Comparison of ENCODE assay signal across 21 cellular contexts in the genomic region with DNA sequence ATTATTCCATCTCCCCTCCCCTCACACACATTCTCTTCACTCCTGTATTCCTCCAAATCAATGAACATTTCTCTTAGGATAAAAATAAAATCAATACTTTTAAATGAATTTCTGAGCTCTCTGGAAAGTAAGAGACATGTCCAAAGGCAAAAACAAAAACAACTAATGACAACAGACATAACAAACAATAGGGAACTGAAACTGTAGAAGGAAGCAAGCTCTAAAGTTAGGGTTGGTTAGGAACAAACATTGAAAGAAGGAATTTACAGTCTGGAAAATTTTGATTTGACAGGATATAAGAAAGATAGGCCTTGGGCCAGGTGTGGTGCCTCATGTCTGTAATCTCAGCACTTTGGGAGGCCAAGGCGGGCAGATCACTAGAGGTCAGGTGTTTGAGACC. TPM values are rescaled to one million over a fixed set of nuclear protein-coding genes. Genes with fewer than 3 reads are reported as not detected.
"Had no signal": no experiment of that assay in that cellular context is flagged by ENCODE, and none has a peak within 500 bp of the region (broad histone marks: within the 10 kb centered on the region; RNA-seq: fewer than 3 reads in every experiment).

No MANE protein-coding gene starts in this region.

- H3K36me3 ChIP-seq: esophagus squamous epithelium, gastroesophageal sphincter, neutrophil, right lobe of liver, tibial artery, upper lobe of right lung, vagina had no signal

- ATAC-seq: gastroesophageal sphincter; left lobe of liver; mucosa of descending colon; naive thymus-derived CD8-positive, alpha-beta T cell; psoas muscle; right lobe of liver; stimulated activated memory B cell treated with anti-CD40 and anti-IgM and Interleukin-4, amounts not matched to agents 10 μg/mL and 1 μg/mL and 100 μg/mL, for 72 hours; upper lobe of right lung had no signal

- H3K4me1 Mint-ChIP-seq: naive thymus-derived CD8-positive, alpha-beta T cell had no signal

- DNase-seq: effector memory CD4-positive, alpha-beta T cell; esophagus squamous epithelium; foreskin fibroblast; glutamatergic neuron; islet precursor cell; mammary epithelial cell; mucosa of descending colon; naive thymus-derived CD8-positive, alpha-beta T cell; psoas muscle; retina; right lobe of liver; stimulated activated CD4-positive, alpha-beta T cell treated with anti-CD3 and anti-CD28 coated beads, Interleukin-4, amount 100 ng/mL, for 24 hours; tibial artery; upper lobe of right lung had no signal

- H3K36me3 Mint-ChIP-seq: naive thymus-derived CD8-positive, alpha-beta T cell; stimulated activated memory B cell treated with anti-CD40 and anti-IgM and Interleukin-4, amounts not matched to agents 10 μg/mL and 1 μg/mL and 100 μg/mL, for 72 hours had no signal

- H3K4me3 ChIP-seq: esophagus squamous epithelium, gastroesophageal sphincter, mucosa of descending colon, psoas muscle, right lobe of liver, tibial artery, upper lobe of right lung, vagina had no signal

- H3K4me1 ChIP-seq: esophagus squamous epithelium, gastroesophageal sphincter, psoas muscle, right lobe of liver, tibial artery, upper lobe of right lung, vagina had no signal

- H3K27ac ChIP-seq: epithelial cell of prostate, esophagus squamous epithelium, gastroesophageal sphincter, neutrophil, psoas muscle, right lobe of liver, tibial artery, upper lobe of right lung, vagina had no signal

- H3K27ac Mint-ChIP-seq: naive thymus-derived CD8-positive, alpha-beta T cell; stimulated activated memory B cell treated with anti-CD40 and anti-IgM and Interleukin-4, amounts not matched to agents 10 μg/mL and 1 μg/mL and 100 μg/mL, for 72 hours; stimulated activated naive CD8-positive, alpha-beta T cell treated with anti-CD3 and anti-CD28 coated beads, Interleukin-15, Interleukin-2, amounts not matched to agents 100 ng/mL and 50 ng/mL, for 24 hours had no signal

- H3K4me3 Mint-ChIP-seq: naive thymus-derived CD8-positive, alpha-beta T cell; stimulated activated naive CD8-positive, alpha-beta T cell treated with anti-CD3 and anti-CD28 coated beads, Interleukin-15, Interleukin-2, amounts not matched to agents 100 ng/mL and 50 ng/mL, for 24 hours had no signal

- H3K27me3 ChIP-seq: esophagus squamous epithelium, neutrophil, right lobe of liver, tibial artery, upper lobe of right lung, vagina had no signal

- H3K9me3 ChIP-seq: esophagus squamous epithelium, gastroesophageal sphincter, mucosa of descending colon, neutrophil, psoas muscle, right lobe of liver, tibial artery, upper lobe of right lung, vagina had no signal

- H3K9me3 Mint-ChIP-seq: stimulated activated naive CD8-positive, alpha-beta T cell treated with anti-CD3 and anti-CD28 coated beads, Interleukin-15, Interleukin-2, amounts not matched to agents 100 ng/mL and 50 ng/mL, for 24 hours had no signal

RNA-seq across cellular contexts. Expression of gene MYCT1, which starts 17.5 kb away (rescaled TPM):
- total RNA-seq: mammary epithelial cell; naive thymus-derived CD8-positive, alpha-beta T cell had no signal
